18 cellular contexts compared by ENCODE assay signal in the genomic region with DNA sequence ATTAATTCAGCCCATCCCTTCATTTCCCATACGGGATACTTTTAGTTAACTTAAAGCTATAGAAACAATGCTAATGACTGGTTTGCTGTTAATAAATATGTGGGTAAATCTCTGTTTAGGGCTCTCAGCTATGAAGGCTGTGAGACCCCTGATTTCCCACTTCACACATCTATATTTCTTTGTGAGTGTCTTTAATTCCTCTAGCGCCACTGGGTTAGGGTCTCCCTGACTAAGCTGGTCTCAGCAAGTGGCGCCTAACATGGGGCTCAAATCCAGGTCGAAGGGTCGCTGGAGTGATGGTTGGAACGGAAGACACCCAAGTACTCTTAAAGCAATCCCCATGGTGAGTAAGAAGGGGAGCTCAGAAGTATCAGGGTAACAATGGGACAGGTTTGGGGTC. TPM values are rescaled to one million over a fixed set of nuclear protein-coding genes. Genes with fewer than 3 reads are reported as not detected.
"Had no signal": no experiment of that assay in that cellular context is flagged by ENCODE, and none has a peak within 500 bp of the region (broad histone marks: within the 10 kb centered on the region; RNA-seq: fewer than 3 reads in every experiment).

No MANE protein-coding gene starts in this region.

- H3K4me3 ChIP-seq: psoas muscle, suprapubic skin had no signal

- ATAC-seq: activated CD8-positive, alpha-beta T cell treated with anti-CD3 and anti-CD28 coated beads for 36 hours; activated T-cell treated with anti-CD3 and anti-CD28 coated beads, Interleukin-2, amount 50 U/mL, for 72 hours; esophagus mucosa; left ventricle myocardium superior; psoas muscle; SK-N-SH treated with all-trans-retinoic acid at 6 μM for 48 hours; T-helper 17 cell had no signal

- H3K36me3 ChIP-seq: suprapubic skin had no signal

- H3K27ac ChIP-seq: psoas muscle, suprapubic skin had no signal

- H3K27me3 ChIP-seq: suprapubic skin had no signal

- DNase-seq: activated CD4-positive, CD25-positive, alpha-beta regulatory T cell treated with anti-CD3 and anti-CD28 coated beads, Interleukin-2, amount 50 U/mL, for 72 hours; activated CD8-positive, alpha-beta memory T cell treated with anti-CD3 and anti-CD28 coated beads, Interleukin-2, amount 50 U/mL, for 4 hours; activated CD8-positive, alpha-beta T cell treated with anti-CD3 and anti-CD28 coated beads for 36 hours; activated gamma-delta T cell treated with Interleukin-2 at 50 U/mL for 16 hours; activated naive CD8-positive, alpha-beta T cell treated with anti-CD3 and anti-CD28 coated beads, Interleukin-2, amount 10 ng/mL, durations not matched to agents 7 days and 5 days; activated T-cell treated with anti-CD3 and anti-CD28 coated beads, Interleukin-2, amount 50 U/mL, for 72 hours; head of caudate nucleus; left ventricle myocardium superior; psoas muscle; stimulated activated CD4-positive, alpha-beta T cell treated with anti-CD3 and anti-CD28 coated beads, Interleukin-12 subunit alpha, Interleukin-12 subunit beta, amount 100 ng/mL, for 4 hours; T-helper 17 cell had no signal

- H3K4me1 ChIP-seq: psoas muscle, suprapubic skin had no signal

RNA-seq across cellular contexts. Expression of a gene that starts 14.4 kb away (rescaled TPM):
- total RNA-seq: activated CD8-positive, alpha-beta T cell treated with anti-CD3 and anti-CD28 coated beads for 36 hours; activated naive CD8-positive, alpha-beta T cell treated with anti-CD3 and anti-CD28 coated beads, Interleukin-2, amount 10 ng/mL, durations not matched to agents 7 days and 5 days; activated T-cell treated with anti-CD3 and anti-CD28 coated beads, Interleukin-2, amount 50 U/mL, for 72 hours; astrocyte; cardiac septum; esophagus mucosa; left ventricle myocardium superior; mesenteric fat pad; osteoblast; psoas muscle; suprapubic skin; T-helper 17 cell had no signal

RNA-seq across cellular contexts. Expression of a gene that starts 40.0 kb away (rescaled TPM):
- total RNA-seq: activated CD8-positive, alpha-beta T cell treated with anti-CD3 and anti-CD28 coated beads for 36 hours; activated naive CD8-positive, alpha-beta T cell treated with anti-CD3 and anti-CD28 coated beads, Interleukin-2, amount 10 ng/mL, durations not matched to agents 7 days and 5 days; activated T-cell treated with anti-CD3 and anti-CD28 coated beads, Interleukin-2, amount 50 U/mL, for 72 hours; astrocyte; cardiac septum; esophagus mucosa; left ventricle myocardium superior; mesenteric fat pad; osteoblast; psoas muscle; suprapubic skin; T-helper 17 cell had no signal

RNA-seq across cellular contexts. Expression of a gene that starts 45.2 kb away (rescaled TPM):
- total RNA-seq: activated CD8-positive, alpha-beta T cell treated with anti-CD3 and anti-CD28 coated beads for 36 hours; activated naive CD8-positive, alpha-beta T cell treated with anti-CD3 and anti-CD28 coated beads, Interleukin-2, amount 10 ng/mL, durations not matched to agents 7 days and 5 days; activated T-cell treated with anti-CD3 and anti-CD28 coated beads, Interleukin-2, amount 50 U/mL, for 72 hours; astrocyte; cardiac septum; esophagus mucosa; left ventricle myocardium superior; mesenteric fat pad; osteoblast; psoas muscle; suprapubic skin; T-helper 17 cell had no signal

RNA-seq across cellular contexts. Expression of a gene that starts 57.5 kb away (rescaled TPM):
- total RNA-seq: activated CD8-positive, alpha-beta T cell treated with anti-CD3 and anti-CD28 coated beads for 36 hours; activated naive CD8-positive, alpha-beta T cell treated with anti-CD3 and anti-CD28 coated beads, Interleukin-2, amount 10 ng/mL, durations not matched to agents 7 days and 5 days; activated T-cell treated with anti-CD3 and anti-CD28 coated beads, Interleukin-2, amount 50 U/mL, for 72 hours; cardiac septum; left ventricle myocardium superior; mesenteric fat pad; osteoblast had no signal
